15 cellular contexts compared by ENCODE assay signal in the genomic region with DNA sequence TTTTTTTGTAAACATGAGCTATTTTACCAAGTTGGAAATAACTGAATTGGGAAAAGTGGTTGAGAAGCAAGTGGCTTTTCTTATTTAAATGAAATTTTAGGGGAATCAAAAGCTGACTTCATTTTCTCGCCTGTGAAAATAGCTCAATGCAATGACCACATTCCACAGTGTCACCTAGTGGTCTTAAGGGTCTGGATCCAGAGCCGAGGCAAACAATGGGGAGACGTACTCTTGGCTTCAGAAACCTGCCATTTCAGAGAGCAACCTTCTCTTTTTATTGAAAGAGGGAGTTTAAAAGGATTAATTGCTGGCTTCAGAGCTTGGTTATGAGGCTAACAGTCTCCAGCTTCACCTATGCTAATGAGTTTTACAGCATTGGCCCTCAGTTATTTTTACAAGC. TPM values are rescaled to one million over a fixed set of nuclear protein-coding genes. Genes with fewer than 3 reads are reported as not detected.
A peak's percentile ranks its signal among the peaks of the same experiment; 100 is the strongest.
DNase-seq lines count a peak whose midpoint lies in the region; ATAC-seq and TF ChIP-seq lines count a peak whose summit lies in the region.
"Had no signal": no experiment of that assay in that cellular context is flagged by ENCODE, and none has a peak within 500 bp of the region (broad histone marks: within the 10 kb centered on the region; RNA-seq: fewer than 3 reads in every experiment).

No MANE protein-coding gene starts in this region.

- H3K9me3 ChIP-seq in left ventricle myocardium inferior (replicated peaks): peaks cover 16% of the 10 kb centered on the region
- H3K9me3 ChIP-seq: SJSA1, vagina had no signal

- H3K27me3 ChIP-seq in left ventricle myocardium inferior (ENCODE audit: low read depth): no peaks in the 10 kb centered on the region
- H3K27me3 ChIP-seq: SJSA1, vagina had no signal

- H3K4me3 ChIP-seq in left ventricle myocardium inferior (no peak overlapping the region), fibroblast of villous mesenchyme (ENCODE audit: low read depth, low read length) (no peak overlapping the region)
- H3K4me3 ChIP-seq: GM23248, lung, SJSA1, vagina had no signal

- intact Hi-C loops in left ventricle myocardium inferior (cut with micrococcal nuclease) (no loop called here), Right ventricle myocardium superior (cut with DNase I) (no loop called here)

- no peaks in the 10 kb centered on the region for H3K36me3 ChIP-seq in left ventricle myocardium inferior
- H3K36me3 ChIP-seq: SJSA1, vagina had no signal

- DNase-seq in left ventricle myocardium inferior (no peak), Right ventricle myocardium superior (no peak), RPMI7951 (ENCODE audit: low read depth) (peak; percentile 22), fibroblast of villous mesenchyme (ENCODE audit: low read depth) (no peak), cerebellar nuclear complex (lab: John Stamatoyannopoulos, UW) (no peak), NK-92 (lab: John Stamatoyannopoulos, UW; ENCODE audit: unreplicated experiment) (no peak), erythroblast (lab: John Stamatoyannopoulos, UW) (no peak)
- DNase-seq: activated T-cell treated with anti-CD3 and anti-CD28 coated beads for 4 hours, GM23248, NCI-H1105 treated with DMSO at 0.1 percent for 48 hours had no signal

- ATAC-seq in Right ventricle myocardium superior (ENCODE audit: poor library complexity): no peak
- ATAC-seq in HG03565 (IDR thresholded peaks at IDR 0.05; ENCODE audit: unreplicated experiment): no peak
- ATAC-seq: activated CD4-positive, CD25-positive, alpha-beta regulatory T cell treated with anti-CD3 and anti-CD28 coated beads, Interleukin-2, amount 50 U/mL, for 24 hours had no signal

- peak; percentile 28 for TF ChIP-seq CTCF in left ventricle myocardium inferior (IDR thresholded peaks at IDR 0.05; ENCODE audit: borderline replicate concordance)
- peak; percentile 8 for TF ChIP-seq CTCF in fibroblast of villous mesenchyme (IDR thresholded peaks at IDR 0.05; ENCODE audit: insufficient read depth, low read depth, low read length)

- no peaks in the 10 kb centered on the region for H3K4me1 ChIP-seq in left ventricle myocardium inferior
- H3K4me1 ChIP-seq: SJSA1, vagina had no signal

- no peak overlapping the region for H3K27ac ChIP-seq in left ventricle myocardium inferior (replicated peaks)
- H3K27ac ChIP-seq: GM23248, SJSA1, vagina had no signal

- no peak for TF ChIP-seq POLR2A in erythroblast (IDR thresholded peaks at IDR 0.05; ENCODE audit: low read length)

RNA-seq across cellular contexts. Expression of a gene that starts 39.7 kb away (rescaled TPM):
- total RNA-seq in left ventricle myocardium inferior (not detected), Right ventricle myocardium superior (not detected), fibroblast of villous mesenchyme (not detected in 2 replicates)
- total RNA-seq in RPMI7951 (2014; rRNA removed; shearing (Covaris generic)): 1.1 and 1.2 TPM in 2 replicates
- total RNA-seq: GM23248, lung, vagina had no signal
